Comparison of ENCODE assay signal across 22 cellular contexts in genomic region chr11:1399386-1400167, GRCh38. TPM values are rescaled to one million over a fixed set of nuclear protein-coding genes. Genes with fewer than 3 reads are reported as not detected.
DNase-seq lines count a peak whose midpoint lies in the region; ATAC-seq and TF ChIP-seq lines count a peak whose summit lies in the region.
"Had no signal": no experiment of that assay in that cellular context is flagged by ENCODE, and none has a peak within 500 bp of the region (broad histone marks: within the 10 kb centered on the region; RNA-seq: fewer than 3 reads in every experiment).

No MANE protein-coding gene starts in this region.

- no peaks in the 10 kb centered on the region for H3K36me3 ChIP-seq in SK-N-SH (replicated peaks in 1 of 2; ENCODE audit: control insufficient read depth in 1 of 2, insufficient read depth in 2 of 2, low read length in 1 of 2)
- no peaks in the 10 kb centered on the region for H3K36me3 ChIP-seq in Karpas-422 (ENCODE audit: insufficient read depth, low read length)
- no peaks in the 10 kb centered on the region for H3K36me3 ChIP-seq in neural progenitor cell
- no peaks in the 10 kb centered on the region for H3K36me3 ChIP-seq in trophoblast cell (ENCODE audit: control insufficient read depth in 1 of 2, insufficient read depth in 2 of 2, low read length in 2 of 2)
- H3K36me3 ChIP-seq: BLaER1 treated with 17β-estradiol and CSF1 and Interleukin-3, amounts not matched to agents 10 nM and 100 nM had no signal

- H3K27me3 Mint-ChIP-seq in brain (no peaks in the 10 kb centered on the region), neural progenitor cell (ENCODE audit: insufficient read depth, low read depth) (peaks cover 2% of the 10 kb centered on the region)

- TF ChIP-seq EP300 in SK-N-SH (IDR thresholded peaks at IDR 0.05; ENCODE audit: borderline replicate concordance in 1 of 2, low read depth in 1 of 2, low read length in 1 of 2) = no peak

- no peak for ATAC-seq in SK-N-SH treated with all-trans-retinoic acid at 6 μM for 48 hours
- ATAC-seq: HepG2 had no signal

- H3K27ac ChIP-seq in SK-N-SH (ENCODE audit: low read depth in 2 of 2, low read length in 1 of 2) (peak overlapping the region in 1 of 2 experiments; percentile 91; a peak in 2 of 4 replicates), Karpas-422 (ENCODE audit: low read length) (no peak overlapping the region), neural progenitor cell (no peak overlapping the region), trophoblast cell (ENCODE audit: low read depth, low read length) (no peak overlapping the region)
- H3K27ac ChIP-seq: BLaER1 treated with 17β-estradiol and CSF1 and Interleukin-3, amounts not matched to agents 10 nM and 100 nM; HL-60 had no signal

- H3K9me3 ChIP-seq in SK-N-SH (no peaks in the 10 kb centered on the region), Karpas-422 (ENCODE audit: low read length) (no peaks in the 10 kb centered on the region), neural progenitor cell (ENCODE audit: low read depth) (no peaks in the 10 kb centered on the region), trophoblast cell (ENCODE audit: insufficient read depth, low read depth, low read length) (no peaks in the 10 kb centered on the region)
- H3K9me3 ChIP-seq: BLaER1 treated with 17β-estradiol and CSF1 and Interleukin-3, amounts not matched to agents 10 nM and 100 nM had no signal

- no peak overlapping the region for H2BK12ac ChIP-seq in trophoblast cell (ENCODE audit: low read length)

- H3K4me3 ChIP-seq in SK-N-SH (ENCODE audit: low read depth in 2 of 2, low read length in 1 of 2) = no peak overlapping the region
- no peak overlapping the region for H3K4me3 ChIP-seq in Karpas-422 (ENCODE audit: low read length)
- no peak overlapping the region for H3K4me3 ChIP-seq in neural progenitor cell
- no peak overlapping the region for H3K4me3 ChIP-seq in trophoblast cell (ENCODE audit: low read depth, low read length)
- H3K4me3 ChIP-seq: BLaER1 treated with 17β-estradiol and CSF1 and Interleukin-3, amounts not matched to agents 10 nM and 100 nM had no signal

- H3K4ac ChIP-seq in trophoblast cell (ENCODE audit: low read depth, low read length) = no peak overlapping the region

- H3K4me1 ChIP-seq in SK-N-SH (ENCODE audit: control insufficient read depth in 1 of 2, insufficient read depth in 2 of 2, low read depth in 1 of 2, low read length in 1 of 2) = peaks cover 0 to 90% of the 10 kb centered on the region in 2 experiments; a peak in 1 of 4 replicates
- peaks cover 2% of the 10 kb centered on the region; the same call in 1 of the 2 replicates for H3K4me1 ChIP-seq in Karpas-422 (ENCODE audit: low read length)
- H3K4me1 ChIP-seq in neural progenitor cell = no peaks in the 10 kb centered on the region
- H3K4me1 ChIP-seq in trophoblast cell (ENCODE audit: control insufficient read depth in 1 of 2, insufficient read depth in 2 of 2, low read length in 2 of 2) = no peaks in the 10 kb centered on the region

- no peak overlapping the region for H2AFZ ChIP-seq in SK-N-SH (ENCODE audit: low read depth)
- H2AFZ ChIP-seq in Karpas-422 (ENCODE audit: low read length) = no peak overlapping the region
- H2AFZ ChIP-seq in neural progenitor cell (replicated peaks) = no peak overlapping the region
- no peak overlapping the region for H2AFZ ChIP-seq in trophoblast cell (ENCODE audit: insufficient read depth, low read length, poor library complexity)

- H3K79me2 ChIP-seq in SK-N-SH (ENCODE audit: insufficient read depth) (no peaks in the 10 kb centered on the region), Karpas-422 (ENCODE audit: low read length) (no peaks in the 10 kb centered on the region), neural progenitor cell (ENCODE audit: low read depth) (no peaks in the 10 kb centered on the region), trophoblast cell (ENCODE audit: control insufficient read depth, insufficient read depth, low read length, poor library complexity) (no peaks in the 10 kb centered on the region)

- H3K4me2 ChIP-seq in SK-N-SH (no peak overlapping the region), Karpas-422 (ENCODE audit: low read depth, low read length, poor library complexity, severe bottlenecking) (no peak overlapping the region), neural progenitor cell (no peak overlapping the region), trophoblast cell (ENCODE audit: low read length) (no peak overlapping the region)
- H3K4me2 ChIP-seq: BLaER1 treated with 17β-estradiol and CSF1 and Interleukin-3, amounts not matched to agents 10 nM and 100 nM had no signal

- H3K27me3 ChIP-seq in SK-N-SH (ENCODE audit: insufficient read depth) = no peaks in the 10 kb centered on the region
- no peaks in the 10 kb centered on the region for H3K27me3 ChIP-seq in Karpas-422 (ENCODE audit: low read length)
- H3K27me3 ChIP-seq in neural progenitor cell = no peaks in the 10 kb centered on the region
- no peaks in the 10 kb centered on the region for H3K27me3 ChIP-seq in trophoblast cell (ENCODE audit: insufficient read depth, low read length)

- H4K8ac ChIP-seq in trophoblast cell (ENCODE audit: low read depth, low read length) = no peak overlapping the region

- H3K9me3 Mint-ChIP-seq in brain (no peaks in the 10 kb centered on the region), neural progenitor cell (no peaks in the 10 kb centered on the region)
- H3K9me3 Mint-ChIP-seq: CD8-positive, alpha-beta memory T cell; HFFc6 had no signal

- CTCF ChIA-PET in SK-N-SH (lab: Yijun Ruan, JAX) = interaction anchor here (0.5 to 4.8 kb wide), 4 partner anchors 13 to 196 kb away, joined by 3 to 25 read pairs (median 3); no protein-coding TSS in a partner anchor

- H4K20me1 ChIP-seq in SK-N-SH (ENCODE audit: insufficient read depth) = no peaks in the 10 kb centered on the region
- H4K20me1 ChIP-seq in Karpas-422 (ENCODE audit: insufficient read depth, low read depth, low read length) = peaks cover 8% of the 10 kb centered on the region; the same call in 1 of the 2 replicates
- H4K20me1 ChIP-seq in neural progenitor cell (ENCODE audit: low read depth) = peaks cover 81% of the 10 kb centered on the region

- no peak overlapping the region for H4K91ac ChIP-seq in trophoblast cell (ENCODE audit: low read depth, low read length)

- H2BK5ac ChIP-seq in trophoblast cell (ENCODE audit: low read depth, low read length, poor library complexity) = no peak overlapping the region

- H3K4me1 Mint-ChIP-seq in brain (peaks cover 37% of the 10 kb centered on the region), neural progenitor cell (peaks cover 12% of the 10 kb centered on the region)
- H3K4me1 Mint-ChIP-seq: CD8-positive, alpha-beta memory T cell had no signal

- H3K9me2 ChIP-seq in SK-N-SH (no peaks in the 10 kb centered on the region), Karpas-422 (replicated peaks; ENCODE audit: insufficient read depth, low read length) (no peaks in the 10 kb centered on the region)

- H3K79me1 ChIP-seq in trophoblast cell (ENCODE audit: low read length) = no peaks in the 10 kb centered on the region

- no peak for TF ChIP-seq CTCF in SK-N-SH (IDR thresholded peaks at IDR 0.05)
- TF ChIP-seq CTCF in brain (conservative IDR thresholded peaks at IDR 0.05) = no peak
- no peak for TF ChIP-seq CTCF in neural progenitor cell (IDR thresholded peaks at IDR 0.05)

- no peak overlapping the region for H3K9ac ChIP-seq in SK-N-SH
- no peak overlapping the region for H3K9ac ChIP-seq in Karpas-422 (ENCODE audit: low read length)
- no peak overlapping the region for H3K9ac ChIP-seq in neural progenitor cell
- no peak overlapping the region for H3K9ac ChIP-seq in trophoblast cell (ENCODE audit: low read length)
- H3K9ac ChIP-seq: BLaER1 treated with 17β-estradiol and CSF1 and Interleukin-3, amounts not matched to agents 10 nM and 100 nM had no signal

- H2AK5ac ChIP-seq in trophoblast cell (ENCODE audit: low read length) = no peak overlapping the region

- no peaks in the 10 kb centered on the region for H3K36me3 Mint-ChIP-seq in brain
- H3K36me3 Mint-ChIP-seq in neural progenitor cell = no peaks in the 10 kb centered on the region
- H3K36me3 Mint-ChIP-seq: CD8-positive, alpha-beta memory T cell had no signal

- POLR2A ChIA-PET in SK-N-SH (lab: Yijun Ruan, JAX) = interaction anchor here (0.8 kb wide), 1 partner anchor 10 kb away, joined by 3 read pairs; the partner anchor contains the start of gene BRSK2

- H3K4me3 Mint-ChIP-seq in brain (peak overlapping the region in 3 of 5 experiments; percentile 35 to 50 (median 35)), neural progenitor cell (no peak overlapping the region)
- H3K4me3 Mint-ChIP-seq: CD8-positive, alpha-beta memory T cell; HFFc6 had no signal

- DNase-seq in SK-N-SH (peak; percentile 73), Karpas-422 (peak; percentile 25), neural progenitor cell (ENCODE audit: low spot score) (no peak), iPS-NIHi11 (ENCODE audit: low spot score) (no peak), trophoblast cell (no peak), Kasumi-1 (lab: John Stamatoyannopoulos, UW) (no peak)
- DNase-seq: 8988T; Calu3; CD8-positive, alpha-beta memory T cell; DMS153; HFFc6; KBM-7; NCI-H1092 treated with DMSO at 0.1 percent for 48 hours; NCI-H1436 treated with DMSO at 0.1 percent for 48 hours; NCI-H1930; NCI-H524 treated with DMSO at 0.1 percent for 48 hours; OCI-M1 had no signal

- H4K12ac ChIP-seq in trophoblast cell (ENCODE audit: low read depth, low read length) = no peak overlapping the region

- no peak overlapping the region for H3K18ac ChIP-seq in trophoblast cell (ENCODE audit: low read length)

- H3K14ac ChIP-seq in trophoblast cell (ENCODE audit: low read length) = no peak overlapping the region

- no peaks in the 10 kb centered on the region for H3F3A ChIP-seq in SK-N-SH (replicated peaks; ENCODE audit: insufficient read depth)
- H3F3A ChIP-seq in neural progenitor cell (ENCODE audit: low read depth) = no peaks in the 10 kb centered on the region

- 20% methylated on average over 9 of the region's 27 CpGs for WGBS in SK-N-SH (ENCODE audit: low lambda C conversion rate)
- no CpG with 5 or more reads among the region's 27 CpGs for WGBS in trophoblast cell (ENCODE audit: extremely low coverage, insufficient coverage, insufficient read length)

- no peak for TF ChIP-seq RAD21 in SK-N-SH (IDR thresholded peaks at IDR 0.05; ENCODE audit: low read length)

- H2BK120ac ChIP-seq in trophoblast cell (ENCODE audit: insufficient read depth, low read length, poor library complexity) = no peak overlapping the region

- H3K23ac ChIP-seq in trophoblast cell (ENCODE audit: low read length) = no peak overlapping the region

- H3K27ac Mint-ChIP-seq in brain (peak overlapping the region in 3 of 5 experiments; percentile 51 to 83 (median 76)), neural progenitor cell (peak overlapping the region; percentile 53)
- H3K27ac Mint-ChIP-seq: CD8-positive, alpha-beta memory T cell; HFFc6 had no signal

TF ChIP-seq in SK-N-SH, 30 proteins besides CTCF, POLR2A, EP300 and RAD21 (continues in another document):
- TF ChIP-seq YY1 (IDR thresholded peaks at IDR 0.05; ENCODE audit: low read depth) = no peak

RNA-seq across cellular contexts. Expression of gene BRSK2, which starts 9.8 kb away (rescaled TPM):
- polyA plus RNA-seq in SK-N-SH (2012; rRNA removed) (0.64 and 0.80 TPM in 2 replicates), brain (ENCODE audit: insufficient read depth, low read depth, low replicate concordance) (43.6 TPM)
- 0.26 and 0.68 TPM in 2 replicates for polyA plus RNA-seq in SK-N-SH (2012; cell fraction: cytosol; rRNA removed)
- polyA plus RNA-seq in SK-N-SH (2012; cell fraction: nucleus; rRNA removed) = 1.1 and 3.0 TPM in 2 replicates
- total RNA-seq in Karpas-422 (2014; rRNA removed; shearing (Covaris generic); ENCODE audit: low replicate concordance) = not detected in 2 replicates
- 8.2 and 13.8 TPM in 2 replicates for total RNA-seq in neural progenitor cell (ENCODE audit: low replicate concordance)
- 0.82 and 0.89 TPM in 2 replicates for polyA plus RNA-seq in trophoblast cell (2013)

Comparison
In these comparisons a context has a peak if more than half of its experiments do, and no peak if none do; other contexts are left out.
1. DNase-seq: peak in SK-N-SH (single experiment) and Karpas-422 (single experiment); none in neural progenitor cell (single experiment), iPS-NIHi11 (single experiment), trophoblast cell (0 of 2) and Kasumi-1 (0 of 2).